8 cellular contexts compared by ENCODE assay signal in genomic region chr1:156282479-156283222, GRCh38. TPM values are rescaled to one million over a fixed set of nuclear protein-coding genes. Genes with fewer than 3 reads are reported as not detected.
A peak's percentile ranks its signal among the peaks of the same experiment; 100 is the strongest.
DNase-seq lines count a peak whose midpoint lies in the region; ATAC-seq and TF ChIP-seq lines count a peak whose summit lies in the region.

TSS of gene SMG5 (minus strand) at chr1:156282825. CDS start at chr1:156282680, 145 bp downstream.

- H3K4me3 ChIP-seq in left lung, result peak within 1 kb of the TSS; percentile 81 to 83

- intact Hi-C loops in dendritic cell treated with granulocyte-macrophage colony-stimulating factor and Interleukin-4, amounts not matched to agents 40 ng/mL and 50 ng/mL, for 4 days (cut with micrococcal nuclease), result loop anchor here (10.0 kb wide), 1 partner anchor 52 kb away; the partner anchor contains the start of genes CCT3 and TSACC
- intact Hi-C loops in left lung (cut with DNase I), result no loop called here

- H3K27me3 ChIP-seq in left lung, result no peaks in the 10 kb centered on the region

- peak within 1 kb of the TSS; percentile 93 for H3K4me3 Mint-ChIP-seq in dendritic cell treated with granulocyte-macrophage colony-stimulating factor and Interleukin-4, amounts not matched to agents 40 ng/mL and 50 ng/mL, for 4 days

- no peaks in the 10 kb centered on the region for H3K9me3 Mint-ChIP-seq in dendritic cell treated with granulocyte-macrophage colony-stimulating factor and Interleukin-4, amounts not matched to agents 40 ng/mL and 50 ng/mL, for 4 days

- H3K27ac ChIP-seq in left lung, result peak within 1 kb of the TSS; percentile 89 to 96

- H3K4me1 Mint-ChIP-seq in dendritic cell treated with granulocyte-macrophage colony-stimulating factor and Interleukin-4, amounts not matched to agents 40 ng/mL and 50 ng/mL, for 4 days (ENCODE audit: low read depth), result peaks cover 76% of the 10 kb centered on the region

- peak in 1 of 2 donors; percentile 25 for TF ChIP-seq CTCF in left lung (IDR thresholded peaks at IDR 0.05)

- H3K9me3 ChIP-seq in left lung, result no peaks in the 10 kb centered on the region

- peak; percentile 52 to 95 (median 89) for DNase-seq in C1 segment of cervical spinal cord (lab: John Stamatoyannopoulos, UW)
- DNase-seq in NCI-H748 treated with DMSO at 0.1 percent for 48 hours (lab: John Stamatoyannopoulos, UW), result peak; percentile 94
- peak; percentile 85 to 95 for DNase-seq in activated CD4-positive, alpha-beta T cell treated with anti-CD3 and anti-CD28 coated beads, Interleukin-2, amount 50 U/mL, for 24 hours (ENCODE audit: low read depth in 1 of 2, low spot score in 1 of 2)
- DNase-seq in left lung, result peak; percentile 98
- DNase-seq in stimulated activated CD4-positive, alpha-beta T cell treated with anti-CD3 and anti-CD28 coated beads, Interleukin-2, amount 100 ng/mL, for 48 hours, result peak; percentile 90 to 94

- H3K36me3 Mint-ChIP-seq in dendritic cell treated with granulocyte-macrophage colony-stimulating factor and Interleukin-4, amounts not matched to agents 40 ng/mL and 50 ng/mL, for 4 days (ENCODE audit: low read depth), result peaks cover 64% of the 10 kb centered on the region

- peaks cover 0 to 29% of the 10 kb centered on the region in 2 donors for H3K36me3 ChIP-seq in left lung

- peaks cover 16 to 39% of the 10 kb centered on the region in 2 donors for H3K4me1 ChIP-seq in left lung

- ATAC-seq in GM19372 (IDR thresholded peaks at IDR 0.05; ENCODE audit: low read depth, unreplicated experiment) (peak; percentile 86), HG03558 (IDR thresholded peaks at IDR 0.05; ENCODE audit: extremely low read depth, unreplicated experiment) (peak; percentile 71), left lung (peak; percentile 94)

- no peaks in the 10 kb centered on the region for H3K27me3 Mint-ChIP-seq in dendritic cell treated with granulocyte-macrophage colony-stimulating factor and Interleukin-4, amounts not matched to agents 40 ng/mL and 50 ng/mL, for 4 days

- H3K27ac Mint-ChIP-seq in dendritic cell treated with granulocyte-macrophage colony-stimulating factor and Interleukin-4, amounts not matched to agents 40 ng/mL and 50 ng/mL, for 4 days, result peak within 1 kb of the TSS; percentile 93

RNA-seq across cellular contexts. Expression of gene SMG5, which starts in this region (rescaled TPM):
- total RNA-seq in left lung, result 10 to 100 TPM; 69.1 to 71.1 TPM

Comparison
In these comparisons a context has a peak if more than half of its experiments do, and no peak if none do; other contexts are left out.
1. Peak in every context shown above with its lines: DNase-seq, ATAC-seq, H3K4me3 ChIP-seq and H3K27ac ChIP-seq.